ENCODE assay signal across 7 cellular contexts in the genomic region with DNA sequence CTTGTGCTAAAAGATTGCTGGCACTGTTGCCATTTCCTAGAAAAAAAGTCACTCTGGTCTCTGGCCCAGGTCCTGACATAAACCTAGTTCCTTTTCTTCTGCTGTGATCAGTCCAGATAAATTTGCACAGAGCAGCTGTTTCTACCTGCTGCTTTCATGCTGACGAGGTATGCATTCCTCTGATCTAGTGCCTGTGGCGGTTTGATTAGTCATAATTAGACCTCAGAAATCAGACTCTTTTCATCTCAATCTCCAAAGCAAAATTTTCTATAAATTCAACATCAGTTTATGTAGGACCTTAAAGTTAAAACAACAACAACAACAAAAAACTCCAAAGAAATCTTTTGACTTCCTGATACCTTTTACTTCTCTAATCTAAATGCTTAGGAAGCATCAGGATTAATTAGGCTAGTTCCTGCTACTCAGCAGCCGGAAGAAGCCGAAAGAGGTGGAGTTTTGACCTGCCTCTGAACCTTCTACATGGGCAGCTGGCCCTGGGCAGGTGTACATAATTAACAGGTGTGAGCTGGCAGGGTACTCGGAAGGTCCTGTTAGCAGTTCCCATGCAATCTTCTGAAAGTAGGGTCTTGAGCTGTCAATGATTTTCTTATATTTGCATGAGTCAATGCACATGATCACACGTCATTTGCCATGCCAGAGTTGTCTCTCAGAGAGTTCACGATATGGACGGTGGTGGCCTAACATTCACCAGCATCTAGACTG.
DNase-seq lines count a peak whose midpoint lies in the region; ATAC-seq, FAIRE-seq and TF ChIP-seq lines count a peak whose summit lies in the region.

No MANE protein-coding gene starts in this region.

- H3K27ac ChIP-seq in left lung (peak overlapping the region in 1 of 2 donors; percentile 41), caudate nucleus (ENCODE audit: low read depth, low read length) (no peak overlapping the region), vagina (no peak overlapping the region)

- FAIRE-seq in D721Med (lab: Jason Lieb, UNC): no peak

- H3K27me3 ChIP-seq in left lung (no peaks in the 10 kb centered on the region), vagina (no peaks in the 10 kb centered on the region)

- H3K9me3 ChIP-seq in left lung (no peaks in the 10 kb centered on the region), vagina (no peaks in the 10 kb centered on the region)

- intact Hi-C loops in left lung (cut with DNase I): no loop called here
- intact Hi-C loops in vagina (cut with DNase I): no loop called here

- peak; percentile 53 for DNase-seq in NCI-H510A treated with DMSO at 0.1 percent for 48 hours (lab: John Stamatoyannopoulos, UW)
- DNase-seq in left lung: no peak
- DNase-seq in caudate nucleus (lab: John Stamatoyannopoulos, UW): no peak
- no peak for DNase-seq in vagina (ENCODE audit: extremely low spot score in 2 of 2)
- DNase-seq in D721Med (ENCODE audit: insufficient read length, low spot score): no peak

- H3K36me3 ChIP-seq in left lung (no peaks in the 10 kb centered on the region), vagina (no peaks in the 10 kb centered on the region)

- ATAC-seq in GM18907 (IDR thresholded peaks at IDR 0.05; ENCODE audit: unreplicated experiment) (peak; percentile 88), HG02759 (IDR thresholded peaks at IDR 0.05; ENCODE audit: unreplicated experiment) (peak; percentile 57), left lung (peak; percentile 73)

- H3K4me3 ChIP-seq in left lung: no peak overlapping the region
- H3K4me3 ChIP-seq in vagina: no peak overlapping the region

- H3K4me1 ChIP-seq in left lung (peaks cover 0 to 11% of the 10 kb centered on the region in 2 donors), vagina (peaks cover 15% of the 10 kb centered on the region)

- TF ChIP-seq CTCF in left lung (IDR thresholded peaks at IDR 0.05) (no peak), vagina (IDR thresholded peaks at IDR 0.05) (no peak), D721Med (IDR thresholded peaks at IDR 0.05; ENCODE audit: insufficient read depth, missing control alignments) (no peak)

- no peak for TF ChIP-seq POLR2A in vagina (IDR thresholded peaks at IDR 0.05)
